Comparison of ENCODE assay signal across 15 cellular contexts in genomic region chr6:158633127-158633526, GRCh38. TPM values are rescaled to one million over a fixed set of nuclear protein-coding genes. Genes with fewer than 3 reads are reported as not detected.
DNase-seq lines count a peak whose midpoint lies in the region; ATAC-seq lines count a peak whose summit lies in the region.
"Had no signal": no experiment of that assay in that cellular context is flagged by ENCODE, and none has a peak within 500 bp of the region (broad histone marks: within the 10 kb centered on the region; RNA-seq: fewer than 3 reads in every experiment).

No MANE protein-coding gene starts in this region.

- no peak for DNase-seq in CD4-positive, CD25-positive, alpha-beta regulatory T cell
- DNase-seq in GM23248 (no peak), CD1c-positive myeloid dendritic cell (ENCODE audit: extremely low spot score) (no peak), NCI-H2029 (lab: John Stamatoyannopoulos, UW) (no peak), SKM-1 treated with dmso at 0.1 percent for 144 hours (lab: John Stamatoyannopoulos, UW; ENCODE audit: unreplicated experiment) (no peak)
- DNase-seq in naive thymus-derived CD4-positive, alpha-beta T cell: no peak
- DNase-seq: cerebellar nuclear complex; DMS79; endodermal cell; foreskin fibroblast; NK-92 treated with Interleukin-12 subunit alpha and Interleukin-12 subunit beta, amount 100 ng/mL, for 24 hours; SHP77 had no signal

- H3K27me3 ChIP-seq in CD4-positive, CD25-positive, alpha-beta regulatory T cell (ENCODE audit: control insufficient read depth, insufficient read depth, low read length): no peaks in the 10 kb centered on the region
- no peaks in the 10 kb centered on the region for H3K27me3 ChIP-seq in GM23248 (replicated peaks; ENCODE audit: insufficient read depth)
- no peaks in the 10 kb centered on the region for H3K27me3 ChIP-seq in naive thymus-derived CD4-positive, alpha-beta T cell (ENCODE audit: control insufficient read depth in 2 of 2, insufficient read depth in 2 of 2, low read length in 2 of 2)
- H3K27me3 ChIP-seq: suprapubic skin had no signal

- CTCF ChIA-PET in naive thymus-derived CD4-positive, alpha-beta T cell (lab: Charles Lee): no interaction called here

- peaks cover 71% of the 10 kb centered on the region for H3K36me3 ChIP-seq in CD4-positive, CD25-positive, alpha-beta regulatory T cell (ENCODE audit: control insufficient read depth, insufficient read depth, low read length)
- peaks cover 43% of the 10 kb centered on the region for H3K36me3 ChIP-seq in GM23248 (ENCODE audit: low read depth)
- peaks cover 5 to 42% (median 16%) of the 10 kb centered on the region in 3 experiments for H3K36me3 ChIP-seq in naive thymus-derived CD4-positive, alpha-beta T cell (ENCODE audit: control insufficient read depth in 2 of 3, insufficient read depth in 3 of 3, low read length in 3 of 3)

- H4K20me1 ChIP-seq in GM23248 (ENCODE audit: insufficient read depth): no peaks in the 10 kb centered on the region

- no peak overlapping the region for H2AFZ ChIP-seq in GM23248

- no peak overlapping the region for H3K4me3 Mint-ChIP-seq in CD4-positive, CD25-positive, alpha-beta regulatory T cell
- H3K4me3 Mint-ChIP-seq in activated naive CD8-positive, alpha-beta T cell: no peak overlapping the region
- no peak overlapping the region for H3K4me3 Mint-ChIP-seq in naive thymus-derived CD4-positive, alpha-beta T cell
- H3K4me3 Mint-ChIP-seq: endodermal cell had no signal

- intact Hi-C loops in naive thymus-derived CD4-positive, alpha-beta T cell (cut with micrococcal nuclease): no loop called here

- H3K9me2 ChIP-seq in GM23248 (ENCODE audit: insufficient read depth): no peaks in the 10 kb centered on the region

- no peak overlapping the region for H3K27ac ChIP-seq in CD4-positive, CD25-positive, alpha-beta regulatory T cell (ENCODE audit: insufficient read depth, low read length, poor library complexity, severe bottlenecking)
- peak overlapping the region; percentile 92 for H3K27ac ChIP-seq in GM23248
- H3K27ac ChIP-seq in naive thymus-derived CD4-positive, alpha-beta T cell (ENCODE audit: low read depth, low read length): no peak overlapping the region
- H3K27ac ChIP-seq: HL-60 had no signal

- H3K79me2 ChIP-seq in GM23248 (ENCODE audit: insufficient read depth): peaks cover 48% of the 10 kb centered on the region

- peaks cover 13 to 41% (median 25%) of the 10 kb centered on the region in 4 donors for H3K4me1 Mint-ChIP-seq in CD4-positive, CD25-positive, alpha-beta regulatory T cell
- H3K4me1 Mint-ChIP-seq in activated naive CD8-positive, alpha-beta T cell (ENCODE audit: low read depth): peaks cover 62% of the 10 kb centered on the region
- H3K4me1 Mint-ChIP-seq in naive thymus-derived CD4-positive, alpha-beta T cell: peaks cover 18 to 69% (median 50%) of the 10 kb centered on the region in 7 donors

- H3F3A ChIP-seq in GM23248 (ENCODE audit: insufficient read depth): peaks cover 66% of the 10 kb centered on the region

- POLR2A ChIA-PET in naive thymus-derived CD4-positive, alpha-beta T cell (lab: Charles Lee): interaction anchor here (1.0 to 1.5 kb wide), 3 partner anchors 11 to 27 kb away, joined by 3 to 11 read pairs (median 3); partner anchors contain the start of gene DYNLT1

- 88 to 90% methylated on average over 11 of the region's 11 CpGs for WGBS in GM23248 (ENCODE audit: low coverage in 1 of 2, low lambda C conversion rate in 2 of 2, missing lambda C conversion rate in 2 of 2), 2 experiments

- H3K9me3 Mint-ChIP-seq in CD4-positive, CD25-positive, alpha-beta regulatory T cell: peaks cover 0 to 2% (median 0%) of the 10 kb centered on the region in 7 donors
- no peaks in the 10 kb centered on the region for H3K9me3 Mint-ChIP-seq in activated naive CD8-positive, alpha-beta T cell (ENCODE audit: low read depth)
- H3K9me3 Mint-ChIP-seq in naive thymus-derived CD4-positive, alpha-beta T cell: peaks cover 0 to 2% (median 0%) of the 10 kb centered on the region in 11 donors
- H3K9me3 Mint-ChIP-seq: endodermal cell had no signal

- H3K4me2 ChIP-seq in GM23248 (ENCODE audit: unreplicated experiment): no peak overlapping the region

- in situ Hi-C loops in GM23248 (cut with MboI): no loop called here

- H3K9me3 ChIP-seq in CD4-positive, CD25-positive, alpha-beta regulatory T cell (ENCODE audit: control insufficient read depth in 2 of 2, low read length in 2 of 2): no peaks in the 10 kb centered on the region
- H3K9me3 ChIP-seq in GM23248 (ENCODE audit: low read depth): no peaks in the 10 kb centered on the region
- H3K9me3 ChIP-seq in naive thymus-derived CD4-positive, alpha-beta T cell (ENCODE audit: control insufficient read depth in 2 of 3, low read length in 3 of 3): no peaks in the 10 kb centered on the region
- H3K9me3 ChIP-seq: suprapubic skin had no signal

- no peak overlapping the region for H3K4me3 ChIP-seq in CD4-positive, CD25-positive, alpha-beta regulatory T cell (ENCODE audit: low read depth, low read length)
- H3K4me3 ChIP-seq in GM23248: no peak overlapping the region
- no peak overlapping the region for H3K4me3 ChIP-seq in naive thymus-derived CD4-positive, alpha-beta T cell (ENCODE audit: low read length)
- H3K4me3 ChIP-seq: suprapubic skin had no signal

- H3K27me3 Mint-ChIP-seq in CD4-positive, CD25-positive, alpha-beta regulatory T cell: no peaks in the 10 kb centered on the region
- no peaks in the 10 kb centered on the region for H3K27me3 Mint-ChIP-seq in activated naive CD8-positive, alpha-beta T cell
- H3K27me3 Mint-ChIP-seq in naive thymus-derived CD4-positive, alpha-beta T cell: no peaks in the 10 kb centered on the region

- peaks cover 36% of the 10 kb centered on the region for H3K36me3 Mint-ChIP-seq in CD4-positive, CD25-positive, alpha-beta regulatory T cell
- H3K36me3 Mint-ChIP-seq in activated naive CD8-positive, alpha-beta T cell: peaks cover 14% of the 10 kb centered on the region
- H3K36me3 Mint-ChIP-seq in naive thymus-derived CD4-positive, alpha-beta T cell: peaks cover 12 to 48% (median 29%) of the 10 kb centered on the region in 5 donors

- H3K4me1 ChIP-seq in CD4-positive, CD25-positive, alpha-beta regulatory T cell (ENCODE audit: control insufficient read depth, insufficient read depth, low read length, poor library complexity, severe bottlenecking): peaks cover 14% of the 10 kb centered on the region
- peaks cover 31% of the 10 kb centered on the region for H3K4me1 ChIP-seq in GM23248 (ENCODE audit: insufficient read depth)
- peaks cover 16 to 19% of the 10 kb centered on the region in 2 donors for H3K4me1 ChIP-seq in naive thymus-derived CD4-positive, alpha-beta T cell (ENCODE audit: control insufficient read depth in 2 of 2, insufficient read depth in 2 of 2, low read length in 2 of 2)

- peak overlapping the region in 2 of 3 donors; percentile 74 to 94 for H3K27ac Mint-ChIP-seq in CD4-positive, CD25-positive, alpha-beta regulatory T cell
- H3K27ac Mint-ChIP-seq in activated naive CD8-positive, alpha-beta T cell: peak overlapping the region; percentile 83
- peak overlapping the region; percentile 26 to 93 (median 83) for H3K27ac Mint-ChIP-seq in naive thymus-derived CD4-positive, alpha-beta T cell
- H3K27ac Mint-ChIP-seq: endodermal cell had no signal

- no peak overlapping the region for H3K9ac ChIP-seq in GM23248

- no peak for ATAC-seq in CD4-positive, CD25-positive, alpha-beta regulatory T cell (ENCODE audit: low read depth in 2 of 2)
- ATAC-seq in naive thymus-derived CD4-positive, alpha-beta T cell: no peak

RNA-seq across cellular contexts. Expression of gene DYNLT1, which starts 11.4 kb away (rescaled TPM):
- total RNA-seq in CD4-positive, CD25-positive, alpha-beta regulatory T cell: 123 TPM
- polyA plus RNA-seq in CD4-positive, CD25-positive, alpha-beta regulatory T cell: 100 to 1,000 TPM; 103 to 127 (median 113) TPM
- total RNA-seq in GM23248 (2014; rRNA removed; shearing (Covaris generic)): 79.7 and 86.4 TPM in 2 replicates
- polyA plus RNA-seq in GM23248 (2016; fragmentation: Nextera tagmentation; extraction: Ambion mirVana): 368 TPM in 2 replicates
- total RNA-seq in naive thymus-derived CD4-positive, alpha-beta T cell: 100 to 1,000 TPM in 2 of 5 experiments, 10 to 100 TPM in 3; 66.4 to 122 (median 75.9) TPM
- polyA plus RNA-seq in naive thymus-derived CD4-positive, alpha-beta T cell: 10 to 100 TPM; 81.6 to 95.6 TPM

RNA-seq across cellular contexts. Expression of gene SYTL3, which starts 16.7 kb away (rescaled TPM):
- 54.8 TPM for total RNA-seq in CD4-positive, CD25-positive, alpha-beta regulatory T cell
- 10 to 100 TPM; 12.2 to 15.5 (median 13.8) TPM for polyA plus RNA-seq in CD4-positive, CD25-positive, alpha-beta regulatory T cell
- total RNA-seq in GM23248 (2014; rRNA removed; shearing (Covaris generic)): 2.1 and 11.8 TPM in 2 replicates
- polyA plus RNA-seq in GM23248 (2016; fragmentation: Nextera tagmentation; extraction: Ambion mirVana): 2.3 and 3.8 TPM in 2 replicates
- 10 to 100 TPM; 25.8 to 67.0 (median 31.1) TPM for total RNA-seq in naive thymus-derived CD4-positive, alpha-beta T cell
- 10 to 100 TPM; 13.4 to 27.3 TPM for polyA plus RNA-seq in naive thymus-derived CD4-positive, alpha-beta T cell
